In the genomic region with DNA sequence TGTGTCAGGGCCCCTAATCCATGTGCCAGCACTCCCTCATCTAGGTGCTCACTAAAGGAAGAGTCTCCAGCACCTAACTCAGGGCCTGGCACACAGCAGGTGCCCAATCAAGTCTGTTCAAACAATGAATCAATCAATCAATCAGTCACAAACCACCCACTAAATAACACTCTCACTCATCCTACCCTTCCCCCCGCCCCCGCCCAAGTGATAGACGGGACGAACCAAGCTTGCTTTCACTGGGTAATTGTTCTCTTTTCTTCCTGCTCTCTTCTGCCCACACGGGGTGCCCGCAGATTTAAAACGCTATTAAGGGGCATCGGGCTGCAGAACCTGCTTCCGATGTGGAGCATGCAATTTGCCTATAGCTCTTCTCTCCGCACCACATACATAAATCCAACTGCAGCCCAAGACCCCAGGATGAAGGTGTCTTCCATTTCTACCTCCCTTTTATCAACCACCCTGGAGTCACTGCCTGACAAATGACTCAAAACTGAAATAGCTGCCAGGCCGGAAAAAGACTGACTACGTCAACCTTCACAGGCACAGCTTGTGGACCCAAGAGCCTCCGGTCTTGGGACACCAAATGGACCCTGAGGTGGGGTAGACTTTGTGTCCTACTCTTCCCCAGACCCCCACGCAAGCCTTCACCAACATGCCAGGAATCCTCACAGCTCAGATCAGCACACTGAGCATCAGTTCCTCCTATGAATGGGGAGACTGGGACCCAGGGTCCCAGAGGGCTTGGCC, we compare ENCODE assay signal across 9 cellular contexts. TPM values are rescaled to one million over a fixed set of nuclear protein-coding genes. Genes with fewer than 3 reads are reported as not detected.
DNase-seq lines count a peak whose midpoint lies in the region; ATAC-seq, FAIRE-seq and TF ChIP-seq lines count a peak whose summit lies in the region.
"Had no signal": no experiment of that assay in that cellular context is flagged by ENCODE, and none has a peak within 500 bp of the region (broad histone marks: within the 10 kb centered on the region; RNA-seq: fewer than 3 reads in every experiment).

No MANE protein-coding gene starts in this region.

- H3F3A ChIP-seq in Loucy (ENCODE audit: low read depth): no peaks in the 10 kb centered on the region

- H3K4me1 ChIP-seq in A549: peaks cover 15% of the 10 kb centered on the region
- H3K4me1 ChIP-seq in Loucy (ENCODE audit: insufficient read depth, low read length, poor library complexity, severe bottlenecking): peaks cover 28% of the 10 kb centered on the region

- peak overlapping the region; percentile 92 for H3K4me3 Mint-ChIP-seq in natural killer cell treated with Interleukin-12 subunit alpha and Interleukin-12 subunit beta and Interleukin-15 and Interleukin-18, amount 100 ng/mL, for 72 hours

- peaks cover 18% of the 10 kb centered on the region for H3K79me2 ChIP-seq in Loucy (ENCODE audit: insufficient read depth, low read length)

- H2AFZ ChIP-seq in Loucy (ENCODE audit: low read length): no peak overlapping the region

- H4K20me1 ChIP-seq in Loucy (ENCODE audit: insufficient read depth, low read length, poor library complexity, severe bottlenecking): no peaks in the 10 kb centered on the region

- H3K27me3 ChIP-seq in Loucy (ENCODE audit: insufficient read depth, low read length, poor library complexity, severe bottlenecking): no peaks in the 10 kb centered on the region

- H3K27ac Mint-ChIP-seq in natural killer cell treated with Interleukin-12 subunit alpha and Interleukin-12 subunit beta and Interleukin-15 and Interleukin-18, amount 100 ng/mL, for 72 hours: peak overlapping the region; percentile 21 to 84

- H3K36me3 ChIP-seq in Loucy (ENCODE audit: insufficient read depth, low read length): no peaks in the 10 kb centered on the region

- TF ChIP-seq EP300 in A549 (IDR thresholded peaks at IDR 0.05): no peak

- peak overlapping the region; percentile 81; the same call in 2 of the 3 replicates for H3K4me3 ChIP-seq in A549
- peak overlapping the region; percentile 77 for H3K4me3 ChIP-seq in Loucy (ENCODE audit: low read length, poor library complexity, severe bottlenecking)
- H3K4me3 ChIP-seq in cardiac fibroblast (replicated peaks in 1 of 2; ENCODE audit: low read depth in 2 of 2, low read length in 2 of 2): peak overlapping the region; percentile 63 to 76

- H3K4me2 ChIP-seq in A549: peak overlapping the region; percentile 98
- peak overlapping the region; percentile 91 for H3K4me2 ChIP-seq in Loucy (ENCODE audit: low read depth, low read length, poor library complexity, severe bottlenecking)

- H3K27ac ChIP-seq in A549: peak overlapping the region in 1 of 2 experiments; percentile 92; a peak in 1 of 6 replicates

- no peaks in the 10 kb centered on the region for H3K9me3 ChIP-seq in A549
- H3K9me3 ChIP-seq in Loucy (ENCODE audit: insufficient read depth, low read depth, low read length): no peaks in the 10 kb centered on the region

- no peak for ATAC-seq in A549
- ATAC-seq in natural killer cell treated with Interleukin-12 subunit alpha and Interleukin-12 subunit beta and Interleukin-15 and Interleukin-18, amount 100 ng/mL, for 72 hours: no peak
- no peak for ATAC-seq in GM21528 (IDR thresholded peaks at IDR 0.05; ENCODE audit: low FRiP score, unreplicated experiment)
- no peak for ATAC-seq in GM21526 (IDR thresholded peaks at IDR 0.05; ENCODE audit: low FRiP score, unreplicated experiment)
- no peak for ATAC-seq in HG02763 (IDR thresholded peaks at IDR 0.05; ENCODE audit: unreplicated experiment)

- FAIRE-seq in A549 (lab: Jason Lieb, UNC): no peak
- FAIRE-seq: TTC549 had no signal

- 89% methylated on average over 14 of the region's 14 CpGs for WGBS in A549 (ENCODE audit: missing lambda C conversion rate)

- DNase-seq in A549 (ENCODE audit: low read depth in 1 of 2, low spot score in 1 of 2): no peak
- peak in 1 of 2 donors; percentile 39 for DNase-seq in cardiac fibroblast (ENCODE audit: low read depth in 2 of 2)
- DNase-seq in natural killer cell treated with Interleukin-12 subunit alpha and Interleukin-12 subunit beta and Interleukin-15 and Interleukin-18, amount 100 ng/mL, for 72 hours (ENCODE audit: low spot score): no peak
- DNase-seq in cortex of kidney (lab: John Stamatoyannopoulos, UW): no peak

- POLR2A ChIA-PET in A549 (lab: Yijun Ruan, JAX): interaction anchor here (0.8 kb wide), 1 partner anchor 10 kb away, joined by 3 read pairs; no protein-coding TSS in a partner anchor

- H3K36me3 Mint-ChIP-seq in natural killer cell treated with Interleukin-12 subunit alpha and Interleukin-12 subunit beta and Interleukin-15 and Interleukin-18, amount 100 ng/mL, for 72 hours: no peaks in the 10 kb centered on the region

- H3K9me3 Mint-ChIP-seq in natural killer cell treated with Interleukin-12 subunit alpha and Interleukin-12 subunit beta and Interleukin-15 and Interleukin-18, amount 100 ng/mL, for 72 hours: no peaks in the 10 kb centered on the region

- H3K9ac ChIP-seq in Loucy (ENCODE audit: low read depth, low read length, poor library complexity, severe bottlenecking): peak overlapping the region; percentile 68

- H3K27me3 Mint-ChIP-seq in natural killer cell treated with Interleukin-12 subunit alpha and Interleukin-12 subunit beta and Interleukin-15 and Interleukin-18, amount 100 ng/mL, for 72 hours: peaks cover 0 to 9% of the 10 kb centered on the region in 2 donors

- H3K4me1 Mint-ChIP-seq in natural killer cell treated with Interleukin-12 subunit alpha and Interleukin-12 subunit beta and Interleukin-15 and Interleukin-18, amount 100 ng/mL, for 72 hours (ENCODE audit: low read depth in 2 of 2): peaks cover 31 to 34% of the 10 kb centered on the region in 2 donors

- CTCF ChIA-PET in A549 (lab: Yijun Ruan, JAX): interaction anchor here (1.0 to 1.8 kb wide), 7 partner anchors 10 to 63 kb away, joined by 3 to 7 read pairs (median 4); no protein-coding TSS in a partner anchor

- TF ChIP-seq CTCF in A549 (IDR thresholded peaks at IDR 0.05) (no peak), Loucy (conservative IDR thresholded peaks at IDR 0.05; ENCODE audit: low read length) (no peak), cardiac fibroblast (IDR thresholded peaks at IDR 0.05; ENCODE audit: low read depth, low read length) (no peak)

- no peak for TF ChIP-seq POLR2A in A549 (IDR thresholded peaks at IDR 0.05; ENCODE audit: low read length)

- no peak for TF ChIP-seq RAD21 in A549 (conservative IDR thresholded peaks at IDR 0.05 in 1 of 2, IDR thresholded peaks at IDR 0.05 in 1 of 2)

- no peaks in the 10 kb centered on the region for H3K9me2 ChIP-seq in Loucy (replicated peaks; ENCODE audit: low read depth, low read length)

TF ChIP-seq in A549, 52 proteins besides CTCF, POLR2A, EP300 and RAD21 (continues in another document):
- TF ChIP-seq HES2 (IDR thresholded peaks at IDR 0.05): no peak
- TF ChIP-seq HOXA7 (CRISPR knock-in tag; IDR thresholded peaks at IDR 0.05): no peak
- TF ChIP-seq, protein P1, sequence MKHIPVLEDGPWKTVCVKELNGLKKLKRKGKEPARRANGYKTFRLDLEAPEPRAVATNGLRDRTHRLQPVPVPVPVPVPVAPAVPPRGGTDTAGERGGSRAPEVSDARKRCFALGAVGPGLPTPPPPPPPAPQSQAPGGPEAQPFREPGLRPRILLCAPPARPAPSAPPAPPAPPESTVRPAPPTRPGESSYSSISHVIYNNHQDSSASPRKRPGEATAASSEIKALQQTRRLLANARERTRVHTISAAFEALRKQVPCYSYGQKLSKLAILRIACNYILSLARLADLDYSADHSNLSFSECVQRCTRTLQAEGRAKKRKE (CRISPR knock-in tag; IDR thresholded peaks at IDR 0.05; ENCODE audit: low read depth): no peak
- no peak for TF ChIP-seq RFX5 (IDR thresholded peaks at IDR 0.05)
- no peak for TF ChIP-seq SMC3 (IDR thresholded peaks at IDR 0.05)
- no peak for TF ChIP-seq FOSL2 (IDR thresholded peaks at IDR 0.05)
- TF ChIP-seq FOSL2 (CRISPR knock-in tag; IDR thresholded peaks at IDR 0.05): no peak
- TF ChIP-seq ZC3H11A (IDR thresholded peaks at IDR 0.05): no peak
- no peak for TF ChIP-seq PHF8 (IDR thresholded peaks at IDR 0.05; ENCODE audit: borderline replicate concordance, low read depth)
- no peak for TF ChIP-seq MAX (IDR thresholded peaks at IDR 0.05)
- TF ChIP-seq, protein P2, sequence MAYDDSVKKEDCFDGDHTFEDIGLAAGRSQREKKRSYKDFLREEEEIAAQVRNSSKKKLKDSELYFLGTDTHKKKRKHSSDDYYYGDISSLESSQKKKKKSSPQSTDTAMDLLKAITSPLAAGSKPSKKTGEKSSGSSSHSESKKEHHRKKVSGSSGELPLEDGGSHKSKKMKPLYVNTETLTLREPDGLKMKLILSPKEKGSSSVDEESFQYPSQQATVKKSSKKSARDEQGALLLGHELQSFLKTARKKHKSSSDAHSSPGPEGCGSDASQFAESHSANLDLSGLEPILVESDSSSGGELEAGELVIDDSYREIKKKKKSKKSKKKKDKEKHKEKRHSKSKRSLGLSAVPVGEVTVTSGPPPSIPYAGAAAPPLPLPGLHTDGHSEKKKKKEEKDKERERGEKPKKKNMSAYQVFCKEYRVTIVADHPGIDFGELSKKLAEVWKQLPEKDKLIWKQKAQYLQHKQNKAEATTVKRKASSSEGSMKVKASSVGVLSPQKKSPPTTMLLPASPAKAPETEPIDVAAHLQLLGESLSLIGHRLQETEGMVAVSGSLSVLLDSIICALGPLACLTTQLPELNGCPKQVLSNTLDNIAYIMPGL (CRISPR knock-in tag; IDR thresholded peaks at IDR 0.05; ENCODE audit: borderline replicate concordance): no peak
- no peak for TF ChIP-seq USF2 (IDR thresholded peaks at IDR 0.05)

RNA-seq across cellular contexts. Expression of gene KLHL25, which starts 1.7 kb away (rescaled TPM):
- polyA plus RNA-seq in A549 (2011; rRNA removed) (3.2 and 4.0 TPM in 2 replicates), A549 (2017; fragmentation: RNase III; extraction: RNeasy Plus Mini Kit Qiagen cat#74134 plus additional on column Dnase treatment) (4.6 to 6.1 TPM (median 5.6 TPM) in 3 replicates)
- 6.8 and 8.5 TPM in 2 replicates for polyA plus RNA-seq in A549 (2012; cell fraction: cytosol; rRNA removed)
- 18.2 and 22.8 TPM in 2 replicates for polyA plus RNA-seq in A549 (2012; cell fraction: nucleus; rRNA removed)
- 4.0 and 6.4 TPM in 2 replicates for polyA minus RNA-seq in A549 (2011; rRNA and poly(A)+ RNA removed)
- total RNA-seq in natural killer cell treated with Interleukin-12 subunit alpha and Interleukin-12 subunit beta and Interleukin-15 and Interleukin-18, amount 100 ng/mL, for 72 hours: 1 to 10 TPM; 4.7 to 8.5 TPM
